In the genomic region with DNA sequence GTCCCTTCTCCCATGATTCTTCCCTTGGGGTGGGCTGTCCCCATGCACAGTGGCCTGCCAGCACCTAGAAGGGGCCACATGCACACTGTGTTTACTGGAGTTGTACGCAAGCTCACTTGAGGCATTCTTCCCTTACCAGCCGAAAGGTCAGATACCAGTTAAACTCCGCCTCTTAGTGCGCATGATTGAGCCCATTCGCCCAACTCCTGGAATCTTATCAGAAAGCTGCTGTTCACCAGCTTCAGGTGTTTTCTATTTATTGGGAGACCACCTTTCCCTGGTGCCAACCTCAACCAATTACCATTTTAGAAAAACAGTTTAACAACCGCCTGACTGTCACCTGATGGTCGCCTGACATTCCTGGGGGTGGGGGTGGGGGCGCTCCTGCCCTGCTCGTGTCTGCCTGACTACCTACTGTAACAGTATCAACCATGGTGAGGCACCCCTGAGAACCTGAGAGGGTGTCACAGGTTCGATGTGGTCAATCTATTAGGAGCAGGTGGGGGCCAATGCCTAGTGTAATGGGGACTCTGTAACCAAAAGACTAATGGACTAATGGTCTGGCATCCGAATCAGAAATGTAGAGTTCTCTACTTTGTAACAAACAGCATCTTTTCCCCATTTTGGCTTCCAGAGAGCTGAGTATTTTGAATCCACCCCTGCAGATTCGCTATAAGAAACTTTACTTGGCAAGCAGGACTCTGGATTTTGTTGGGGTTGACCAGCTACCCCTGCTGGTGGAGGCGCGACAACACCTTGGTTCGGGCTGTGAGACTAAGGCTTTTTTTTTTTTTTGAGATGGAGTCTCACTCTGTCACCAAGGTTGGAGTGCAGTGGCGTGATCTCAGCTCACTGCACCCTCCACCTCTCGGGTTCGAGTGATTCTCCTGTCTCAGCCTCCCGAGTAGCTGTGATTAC, we compare ENCODE assay signal across 8 cellular contexts. TPM values are rescaled to one million over a fixed set of nuclear protein-coding genes. Genes with fewer than 3 reads are reported as not detected.
DNase-seq lines count a peak whose midpoint lies in the region; ATAC-seq and TF ChIP-seq lines count a peak whose summit lies in the region.

No MANE protein-coding gene starts in this region.

- no peak for TF ChIP-seq EP300 in SK-N-SH (IDR thresholded peaks at IDR 0.05; ENCODE audit: borderline replicate concordance in 1 of 2, low read depth in 1 of 2, low read length in 1 of 2)

- POLR2A ChIA-PET in HCT116 (lab: Charles Lee): interaction anchor here (0.6 to 1.2 kb wide), 3 partner anchors 11 to 94 kb away, joined by 3 read pairs; no protein-coding TSS in a partner anchor
- POLR2A ChIA-PET in SK-N-SH (lab: Yijun Ruan, JAX): no interaction called here

- H3K4me3 Mint-ChIP-seq in CD4-positive, CD25-positive, alpha-beta regulatory T cell: peak overlapping the region in 1 of 4 donors; percentile 15

- H3K4me2 ChIP-seq in HCT116 (ENCODE audit: low read length): peak overlapping the region; percentile 53
- H3K4me2 ChIP-seq in SK-N-SH: no peak overlapping the region

- no peaks in the 10 kb centered on the region for H3K36me3 Mint-ChIP-seq in CD4-positive, CD25-positive, alpha-beta regulatory T cell

- no peaks in the 10 kb centered on the region for H3K4me1 Mint-ChIP-seq in CD4-positive, CD25-positive, alpha-beta regulatory T cell

- no peaks in the 10 kb centered on the region for H4K20me1 ChIP-seq in HCT116 (ENCODE audit: insufficient read depth)
- no peaks in the 10 kb centered on the region for H4K20me1 ChIP-seq in SK-N-SH (ENCODE audit: insufficient read depth)

- intact Hi-C loops in HCT116 (cut with micrococcal nuclease) (loop anchor here (1.0 to 5.0 kb wide), 2 partner anchors 95 to 119 kb away; partner anchors contain the start of genes CDK16 and UBA1), ascending aorta (cut with DNase I) (no loop called here)

- H3K27ac Mint-ChIP-seq in CD4-positive, CD25-positive, alpha-beta regulatory T cell: no peak overlapping the region

- no peaks in the 10 kb centered on the region for H3K9me3 ChIP-seq in CD4-positive, CD25-positive, alpha-beta regulatory T cell (ENCODE audit: control insufficient read depth in 2 of 2, low read length in 2 of 2)
- H3K9me3 ChIP-seq in HCT116 (ENCODE audit: control insufficient read depth in 1 of 2, insufficient read depth in 1 of 2, low read depth in 1 of 2, low read length in 2 of 2) (no peaks in the 10 kb centered on the region), SK-N-SH (no peaks in the 10 kb centered on the region), ascending aorta (no peaks in the 10 kb centered on the region)

- RAD21 ChIA-PET in HCT116 (lab: Charles Lee; ENCODE audit: low non-redundant PET in 1 of 2, low total read pairs in 2 of 2, uncharacterized antibody in 2 of 2, unreplicated experiment in 2 of 2): interaction anchor here (0.5 to 0.9 kb wide), 2 partner anchors 10 to 93 kb away, joined by 3 to 6 read pairs; no protein-coding TSS in a partner anchor

- no peaks in the 10 kb centered on the region for H3K4me1 ChIP-seq in CD4-positive, CD25-positive, alpha-beta regulatory T cell (ENCODE audit: control insufficient read depth, insufficient read depth, low read length, poor library complexity, severe bottlenecking)
- H3K4me1 ChIP-seq in HCT116 (ENCODE audit: control insufficient read depth in 1 of 2, insufficient read depth in 2 of 2, low read length in 2 of 2) (peaks cover 0 to 4% of the 10 kb centered on the region in 2 experiments; a peak in 2 of 4 replicates), SK-N-SH (ENCODE audit: control insufficient read depth in 1 of 2, insufficient read depth in 2 of 2, low read depth in 1 of 2, low read length in 1 of 2) (no peaks in the 10 kb centered on the region), ascending aorta (no peaks in the 10 kb centered on the region)

- no peak overlapping the region for H3K4me3 ChIP-seq in CD4-positive, CD25-positive, alpha-beta regulatory T cell (ENCODE audit: low read depth, low read length)
- H3K4me3 ChIP-seq in HCT116 (replicated peaks in 1 of 2; ENCODE audit: low read depth in 1 of 2, low read length in 2 of 2) (no peak overlapping the region), SK-N-SH (ENCODE audit: low read depth in 2 of 2, low read length in 1 of 2) (no peak overlapping the region), ascending aorta (no peak overlapping the region)

- CTCF ChIA-PET in HCT116 (lab: Charles Lee) (interaction anchor here (0.8 to 1.7 kb wide), 4 partner anchors 13 to 79 kb away, joined by 3 to 5 read pairs (median 4); no protein-coding TSS in a partner anchor), SK-N-SH (lab: Yijun Ruan, JAX) (interaction anchor here (1.0 to 1.3 kb wide), 6 partner anchors 9 to 79 kb away, joined by 3 to 5 read pairs (median 4); partner anchors contain the start of gene USP11)

- peak; percentile 3 to 57 (median 44) for DNase-seq in CD4-positive, CD25-positive, alpha-beta regulatory T cell
- DNase-seq in HCT116 (ENCODE audit: low read depth, low spot score): peak; percentile 35
- peak; percentile 44 for DNase-seq in SK-N-SH
- no peak for DNase-seq in ascending aorta (ENCODE audit: low spot score in 2 of 2)
- peak; percentile 64 for DNase-seq in iris pigment epithelial cell (ENCODE audit: low read depth)
- DNase-seq in stimulated activated CD4-positive, alpha-beta T cell treated with anti-CD3 and anti-CD28 coated beads, Interleukin-4, amount 100 ng/mL, for 1 hour: peak; percentile 40

- WGBS in SK-N-SH (ENCODE audit: low lambda C conversion rate): 32% methylated on average over 19 of the region's 19 CpGs

- TF ChIP-seq CTCF in HCT116 (IDR thresholded peaks at IDR 0.05 in 2 of 3, conservative IDR thresholded peaks at IDR 0.05 in 1 of 3; ENCODE audit: borderline replicate concordance in 1 of 3, insufficient read depth in 1 of 3, low read depth in 2 of 3, low read length in 2 of 3) (peak; percentile 22 to 56 (median 53); a peak in 5 of 6 replicates), SK-N-SH (IDR thresholded peaks at IDR 0.05) (peak; percentile 61), ascending aorta (IDR thresholded peaks at IDR 0.05) (peak in 2 of 3 experiments; percentile 27 to 34)

- H3K36me3 ChIP-seq in CD4-positive, CD25-positive, alpha-beta regulatory T cell (ENCODE audit: control insufficient read depth, insufficient read depth, low read length): no peaks in the 10 kb centered on the region
- H3K36me3 ChIP-seq in HCT116 (ENCODE audit: control insufficient read depth in 1 of 2, insufficient read depth in 2 of 2, low read length in 2 of 2) (no peaks in the 10 kb centered on the region), SK-N-SH (replicated peaks in 1 of 2; ENCODE audit: control insufficient read depth in 1 of 2, insufficient read depth in 2 of 2, low read length in 1 of 2) (no peaks in the 10 kb centered on the region), ascending aorta (no peaks in the 10 kb centered on the region)

- no peaks in the 10 kb centered on the region for H3K27me3 ChIP-seq in CD4-positive, CD25-positive, alpha-beta regulatory T cell (ENCODE audit: control insufficient read depth, insufficient read depth, low read length)
- H3K27me3 ChIP-seq in HCT116 (ENCODE audit: insufficient read depth, low read length): no peaks in the 10 kb centered on the region
- no peaks in the 10 kb centered on the region; the same call in 1 of the 2 replicates for H3K27me3 ChIP-seq in SK-N-SH (ENCODE audit: insufficient read depth)
- no peaks in the 10 kb centered on the region for H3K27me3 ChIP-seq in ascending aorta

- no peaks in the 10 kb centered on the region for H3K27me3 Mint-ChIP-seq in CD4-positive, CD25-positive, alpha-beta regulatory T cell

- no peak overlapping the region for H3K27ac ChIP-seq in CD4-positive, CD25-positive, alpha-beta regulatory T cell (ENCODE audit: insufficient read depth, low read length, poor library complexity, severe bottlenecking)
- H3K27ac ChIP-seq in HCT116 (ENCODE audit: low read depth, low read length) (no peak overlapping the region), SK-N-SH (ENCODE audit: low read depth in 2 of 2, low read length in 1 of 2) (no peak overlapping the region), ascending aorta (no peak overlapping the region)

- no peaks in the 10 kb centered on the region for H3K79me2 ChIP-seq in HCT116 (ENCODE audit: insufficient read depth, low read length)
- no peaks in the 10 kb centered on the region for H3K79me2 ChIP-seq in SK-N-SH (ENCODE audit: insufficient read depth)

- peak; percentile 60 for TF ChIP-seq RAD21 in HCT116 (IDR thresholded peaks at IDR 0.05; ENCODE audit: low read depth)
- TF ChIP-seq RAD21 in SK-N-SH (IDR thresholded peaks at IDR 0.05; ENCODE audit: low read length): peak; percentile 52

- no peaks in the 10 kb centered on the region for H3K9me3 Mint-ChIP-seq in CD4-positive, CD25-positive, alpha-beta regulatory T cell

- H3K9me2 ChIP-seq in HCT116 (ENCODE audit: insufficient read depth) (no peaks in the 10 kb centered on the region), SK-N-SH (no peaks in the 10 kb centered on the region)

- H3F3A ChIP-seq in SK-N-SH (replicated peaks; ENCODE audit: insufficient read depth): no peaks in the 10 kb centered on the region

- H2AFZ ChIP-seq in HCT116 (ENCODE audit: low read depth, low read length, poor library complexity, severe bottlenecking): peak overlapping the region; percentile 74
- H2AFZ ChIP-seq in SK-N-SH (ENCODE audit: low read depth): no peak overlapping the region

- no TSS peak for BruUV-seq in HCT116 (replicated peaks; lab: Mats Ljungman, UMichigan)

- TF ChIP-seq POLR2A in HCT116 (IDR thresholded peaks at IDR 0.05; ENCODE audit: borderline replicate concordance, extremely low read depth, insufficient read depth, insufficient read length): no peak

- peak; percentile 37 to 45 for ATAC-seq in CD4-positive, CD25-positive, alpha-beta regulatory T cell (ENCODE audit: low read depth in 2 of 2)
- ATAC-seq in HCT116 (peak; percentile 79), GM19397 (IDR thresholded peaks at IDR 0.05; ENCODE audit: unreplicated experiment) (no peak), HG02610 (IDR thresholded peaks at IDR 0.05; ENCODE audit: unreplicated experiment) (no peak)

- H3K9ac ChIP-seq in HCT116 (ENCODE audit: low read length) (no peak overlapping the region), SK-N-SH (no peak overlapping the region)

TF ChIP-seq in HCT116, 20 proteins besides CTCF, POLR2A, EP300 and RAD21 (continues in another document):
- TF ChIP-seq FOSL1 (IDR thresholded peaks at IDR 0.05; ENCODE audit: low read depth): no peak

TF ChIP-seq in SK-N-SH, 30 proteins besides CTCF, POLR2A, EP300 and RAD21 (continues in another document):
- TF ChIP-seq RXRA (IDR thresholded peaks at IDR 0.05; ENCODE audit: borderline replicate concordance, low read depth): no peak
- TF ChIP-seq CHD2 (IDR thresholded peaks at IDR 0.05; ENCODE audit: low read length, partially characterized antibody): no peak
- TF ChIP-seq FOXJ3 (CRISPR knock-in tag; IDR thresholded peaks at IDR 0.05): no peak
- TF ChIP-seq ELF1 (IDR thresholded peaks at IDR 0.05): no peak
- peak; percentile 39 for TF ChIP-seq SMC3 (IDR thresholded peaks at IDR 0.05; ENCODE audit: low read depth, low read length)

RNA-seq across cellular contexts. Expression of gene ZNF157, which starts 58.3 kb away (rescaled TPM):
- total RNA-seq in CD4-positive, CD25-positive, alpha-beta regulatory T cell: 0.17 TPM
- polyA plus RNA-seq in CD4-positive, CD25-positive, alpha-beta regulatory T cell: under 1 TPM in 3 of 4 donors, not detected in 1; 0.17 to 0.91 (median 0.46) TPM
- total RNA-seq in HCT116 (2021; ENCODE audit: unreplicated experiment) (not detected), ascending aorta (not detected)
- polyA plus RNA-seq in HCT116 (2012): not detected in 2 replicates
- 0.12 and 0.23 TPM in 2 replicates for polyA plus RNA-seq in SK-N-SH (2012; rRNA removed)
- polyA plus RNA-seq in SK-N-SH (2012; cell fraction: cytosol; rRNA removed): 0.27 and 0.34 TPM in 2 replicates
- 0.28 and 0.35 TPM in 2 replicates for polyA plus RNA-seq in SK-N-SH (2012; cell fraction: nucleus; rRNA removed)

Comparison
In these comparisons a context has a peak if more than half of its experiments do, and no peak if none do; other contexts are left out.
1. ATAC-seq: peak in CD4-positive, CD25-positive, alpha-beta regulatory T cell (2 of 2) and HCT116 (single experiment); none in GM19397 (single experiment) and HG02610 (single experiment).
2. DNase-seq: peak in CD4-positive, CD25-positive, alpha-beta regulatory T cell (3 of 3), HCT116 (single experiment), SK-N-SH (single experiment), iris pigment epithelial cell (single experiment) and stimulated activated CD4-positive, alpha-beta T cell treated with anti-CD3 and anti-CD28 coated beads, Interleukin-4, amount 100 ng/mL, for 1 hour (single experiment); none in ascending aorta (0 of 2).
3. Peak in every context shown above with its lines, with median percentiles within 50 percentile points of each other: CTCF ChIP-seq.